25 cellular contexts compared by ENCODE assay signal in the genomic region with DNA sequence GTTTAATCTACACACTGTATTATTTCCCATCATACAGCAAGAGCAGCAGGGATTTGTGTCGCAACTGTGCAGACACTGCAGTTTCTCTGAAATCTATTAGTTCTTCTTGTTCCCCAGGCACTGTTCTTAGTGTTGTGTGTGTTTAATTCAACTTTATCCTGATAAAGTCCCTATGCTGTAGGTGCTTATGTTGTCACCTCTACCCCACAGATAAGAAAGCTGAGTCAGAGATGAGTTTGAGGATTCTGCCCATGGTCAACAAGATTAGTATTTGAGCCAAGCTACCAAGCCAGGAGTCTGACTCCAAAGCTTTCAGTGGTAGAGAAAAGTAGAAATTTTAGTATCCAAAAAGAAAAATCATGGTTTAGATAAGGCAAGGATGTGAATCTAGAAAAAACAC. TPM values are rescaled to one million over a fixed set of nuclear protein-coding genes. Genes with fewer than 3 reads are reported as not detected.
DNase-seq lines count a peak whose midpoint lies in the region; ATAC-seq, FAIRE-seq and TF ChIP-seq lines count a peak whose summit lies in the region.
"Had no signal": no experiment of that assay in that cellular context is flagged by ENCODE, and none has a peak within 500 bp of the region (broad histone marks: within the 10 kb centered on the region; RNA-seq: fewer than 3 reads in every experiment).

No MANE protein-coding gene starts in this region.

- H3K4me2 ChIP-seq in PC-3 (ENCODE audit: low read length), result peak overlapping the region; percentile 56
- peak overlapping the region; percentile 48 for H3K4me2 ChIP-seq in K562 (ENCODE audit: insufficient read depth, low read length)
- H3K4me2 ChIP-seq: BLaER1 had no signal

- H3K27me3 ChIP-seq in PC-3 (ENCODE audit: low read length), result no peaks in the 10 kb centered on the region
- H3K27me3 ChIP-seq in K562 (ENCODE audit: control insufficient read depth in 2 of 2, insufficient read depth in 2 of 2, low read length in 2 of 2), result no peaks in the 10 kb centered on the region; a peak in 1 of 5 replicates
- no peaks in the 10 kb centered on the region for H3K27me3 ChIP-seq in testis
- H3K27me3 ChIP-seq: BLaER1, MG63, SJCRH30 had no signal

- POLR2A ChIA-PET in PC-3 (lab: Charles Lee; ENCODE audit: unreplicated experiment), result no interaction called here
- POLR2A ChIA-PET in K562 (lab: Yijun Ruan, JAX), result interaction anchor here (1.0 kb wide), 1 partner anchor 11 kb away, joined by 3 read pairs; no protein-coding TSS in a partner anchor

- TF ChIP-seq CTCF in PC-3 (conservative IDR thresholded peaks at IDR 0.05; ENCODE audit: low read depth, low read length) (no peak), K562 (IDR thresholded peaks at IDR 0.05 in 2 of 3, conservative IDR thresholded peaks at IDR 0.05 in 1 of 3; ENCODE audit: insufficient read depth in 2 of 3, low read depth in 1 of 3, low read length in 3 of 3) (no peak), fibroblast of the aortic adventitia (IDR thresholded peaks at IDR 0.05; ENCODE audit: insufficient read depth, low read length) (no peak), testis (IDR thresholded peaks at IDR 0.05) (no peak)

- WGBS in K562 (ENCODE audit: insufficient coverage, low coverage, missing lambda C conversion rate), result 4% methylated on average over 1 of the region's 1 CpG
- WGBS in testis, 2 donors, result 92 to 97% methylated on average over 1 of the region's 1 CpG

- no peak for TF ChIP-seq EP300 in K562 (IDR thresholded peaks at IDR 0.05; ENCODE audit: low read length)

- peak; percentile 36 for DNase-seq in HT-29 (ENCODE audit: low spot score)
- peak; percentile 47 for DNase-seq in PC-3
- DNase-seq in K562 (ENCODE audit: extremely low read depth in 1 of 4, low spot score in 3 of 4), result peak in 1 of 4 experiments; percentile 31
- DNase-seq in fibroblast of the aortic adventitia (ENCODE audit: low read depth), result peak; percentile 47
- DNase-seq in NCI-H1694 treated with DMSO at 0.1 percent for 48 hours (lab: John Stamatoyannopoulos, UW), result no peak
- no peak for DNase-seq in testis
- DNase-seq in posterior vena cava (ENCODE audit: low spot score), result no peak
- DNase-seq: Calu3; CD8-positive, alpha-beta T cell; EL; IMR-90; Kasumi-1; MG63; NCI-H1105; NCI-H2081 treated with DMSO at 0.1 percent for 48 hours; NCI-H510A treated with DMSO at 0.1 percent for 48 hours; NCI-H774; SJCRH30 had no signal

- BruUV-seq in PC-3 (replicated peaks; lab: Mats Ljungman, UMichigan), result no TSS peak
- BruUV-seq in K562 (replicated peaks; lab: Mats Ljungman, UMichigan), result no TSS peak

- H3K9me2 ChIP-seq in PC-3 (replicated peaks; ENCODE audit: low read length), result no peaks in the 10 kb centered on the region

- H3F3A ChIP-seq in PC-3 (ENCODE audit: low read length, unreplicated experiment), result no peaks in the 10 kb centered on the region

- H3K9me1 ChIP-seq in K562 (ENCODE audit: control insufficient read depth, insufficient read depth, low read length), result no peaks in the 10 kb centered on the region

- intact Hi-C loops in PC-3 (cut with micrococcal nuclease) (no loop called here), K562 (cut with micrococcal nuclease) (no loop called here), testis (cut with DNase I; ENCODE audit: low total_unique reads) (no loop called here), posterior vena cava (cut with DNase I) (no loop called here)

- H3K27ac ChIP-seq in PC-3 (ENCODE audit: low read length) (peak overlapping the region; percentile 72), K562 (ENCODE audit: extremely low read depth, low read depth, low read length) (no peak overlapping the region), testis (no peak overlapping the region)
- H3K27ac ChIP-seq: BLaER1, SJCRH30 had no signal

- TF ChIP-seq POLR2A in K562 (conservative IDR thresholded peaks at IDR 0.05), result no peak
- no peak for TF ChIP-seq POLR2A in testis (IDR thresholded peaks at IDR 0.05)

- peak; percentile 49 for FAIRE-seq in K562 (lab: Jason Lieb, UNC)
- FAIRE-seq: GM12891 had no signal

- in situ Hi-C loops in K562 (cut with MboI), result no loop called here

- H2AFZ ChIP-seq in PC-3 (ENCODE audit: low read length), result no peak overlapping the region
- H2AFZ ChIP-seq in K562 (ENCODE audit: low read depth, low read length), result no peak overlapping the region

- H3K4me1 ChIP-seq in PC-3 (ENCODE audit: insufficient read depth, low read length) (peaks cover 43% of the 10 kb centered on the region), K562 (replicated peaks in 1 of 2; ENCODE audit: control insufficient read depth in 2 of 2, insufficient read depth in 2 of 2, low read length in 2 of 2) (peaks cover 0 to 17% of the 10 kb centered on the region in 2 experiments; a peak in 2 of 5 replicates), testis (no peaks in the 10 kb centered on the region)
- H3K4me1 ChIP-seq: BLaER1, SJCRH30 had no signal

- H3K79me2 ChIP-seq in PC-3 (ENCODE audit: low read length) (no peaks in the 10 kb centered on the region), K562 (ENCODE audit: control insufficient read depth, insufficient read depth, low read length) (no peaks in the 10 kb centered on the region)

- CTCF ChIA-PET in PC-3 (lab: Charles Lee) (interaction anchor here (0.5 to 1.1 kb wide), 5 partner anchors 18 to 178 kb away, joined by 3 to 7 read pairs (median 4); no protein-coding TSS in a partner anchor), K562 (lab: Yijun Ruan, JAX; ENCODE audit: low intra/inter-chr PET ratio) (no interaction called here)

- H3K36me3 ChIP-seq in PC-3 (ENCODE audit: low read depth, low read length), result no peaks in the 10 kb centered on the region
- no peaks in the 10 kb centered on the region for H3K36me3 ChIP-seq in K562 (ENCODE audit: control insufficient read depth, insufficient read depth, low read length)
- H3K36me3 ChIP-seq in testis (ENCODE audit: low read depth, missing control alignments), result no peaks in the 10 kb centered on the region
- H3K36me3 ChIP-seq: BLaER1, MG63, SJCRH30 had no signal

- H3K9ac ChIP-seq in PC-3 (ENCODE audit: low read length) (peak overlapping the region; percentile 48), K562 (ENCODE audit: insufficient read depth in 1 of 2, low read depth in 2 of 2, low read length in 2 of 2) (no peak overlapping the region)
- H3K9ac ChIP-seq: BLaER1 had no signal

- no peaks in the 10 kb centered on the region for H3K9me3 ChIP-seq in PC-3 (ENCODE audit: low read length)
- no peaks in the 10 kb centered on the region for H3K9me3 ChIP-seq in K562 (replicated peaks; ENCODE audit: control insufficient read depth, insufficient read depth, low read depth, low read length)
- no peaks in the 10 kb centered on the region for H3K9me3 ChIP-seq in testis
- H3K9me3 ChIP-seq: BLaER1, MG63, SJCRH30 had no signal

- H4K20me1 ChIP-seq in PC-3 (ENCODE audit: low read length), result no peaks in the 10 kb centered on the region
- no peaks in the 10 kb centered on the region for H4K20me1 ChIP-seq in K562 (replicated peaks; ENCODE audit: control insufficient read depth, insufficient read depth, low read length)
- H4K20me1 ChIP-seq: BLaER1 had no signal

- ATAC-seq in PC-3 (peak; percentile 25), K562 (peak; percentile 35; the same call in 1 of the 3 replicates), HG03469 (IDR thresholded peaks at IDR 0.05; ENCODE audit: unreplicated experiment) (no peak)
- ATAC-seq: CD8-positive, alpha-beta T cell; Panc1 had no signal

- H3K4me3 ChIP-seq in PC-3 (ENCODE audit: low read length) (no peak overlapping the region), K562 (no peak overlapping the region), fibroblast of the aortic adventitia (ENCODE audit: low read depth, low read length) (no peak overlapping the region), testis (no peak overlapping the region)
- H3K4me3 ChIP-seq: BLaER1, MG63, SJCRH30 had no signal

- no peak for TF ChIP-seq RAD21 in K562 (CRISPR knock-in tag; conservative IDR thresholded peaks at IDR 0.05 in 1 of 2, IDR thresholded peaks at IDR 0.05 in 1 of 2)

RNA-seq across cellular contexts. Expression of a gene that starts 22.4 kb away (rescaled TPM):
- 35.9 and 45.9 TPM in 2 replicates for total RNA-seq in HT-29 (2014; rRNA removed; shearing (Covaris generic))
- total RNA-seq in PC-3 (2014; rRNA removed) (30.5 and 48.2 TPM in 2 replicates), K562 (2014; rRNA removed) (10.4 and 11.3 TPM in 2 replicates), K562 (2014; rRNA removed; fragmentation: Illumina TruSeq; extraction: Trizol) (4.1 and 4.3 TPM in 2 replicates), K562 (2015; rRNA removed; fragmentation: Illumina TruSeq; extraction: Trizol) (1.5 and 2.1 TPM in 2 replicates), K562 (2021) (13.2 and 19.1 TPM in 2 replicates), fibroblast of the aortic adventitia (ENCODE audit: low replicate concordance) (11.0 and 15.2 TPM in 2 replicates), testis (10 to 100 TPM; 47.3 to 52.0 TPM), posterior vena cava (10 to 100 TPM; 11.9 to 33.5 TPM)
- 81.3 and 499 TPM in 2 replicates for total RNA-seq in K562 (2011; cell fraction: chromatin; rRNA removed; ENCODE audit: low replicate concordance)
- total RNA-seq in K562 (2011; cell fraction: nucleolus; rRNA removed), result 147 and 442 TPM in 2 replicates
- 112 and 171 TPM in 2 replicates for total RNA-seq in K562 (2011; cell fraction: nucleoplasm; rRNA removed)
- polyA plus RNA-seq in K562 (2011; rRNA removed) (108 and 123 TPM in 2 replicates), K562 (2014; fragmentation: Illumina TruSeq; extraction: Trizol) (7.6 and 10.7 TPM in 2 replicates), K562 (2014; fragmentation: Nextera tagmentation; extraction: Ambion mirVana) (1 to 10 TPM; 1.4 to 2.5 TPM), K562 (2014; rRNA removed) (12.0 and 16.3 TPM in 2 replicates), testis (ENCODE audit: insufficient read depth, low read depth, low replicate concordance) (38.1 TPM)
- polyA plus RNA-seq in K562 (2011; cell fraction: cytosol; rRNA removed), result 99.6 and 191 TPM in 2 replicates
- polyA plus RNA-seq in K562 (2011; cell fraction: nucleus; rRNA removed), result 516 and 1,081 TPM in 2 replicates
- polyA plus RNA-seq in K562 (2012), result 8.8 and 13.0 TPM in 2 replicates
- 56.3 and 87.3 TPM in 2 replicates for polyA minus RNA-seq in K562 (2011; rRNA and poly(A)+ RNA removed)
- 119 and 124 TPM in 2 replicates for polyA minus RNA-seq in K562 (2011; cell fraction: cytosol; rRNA and poly(A)+ RNA removed)
- polyA minus RNA-seq in K562 (2011; cell fraction: nucleus; rRNA and poly(A)+ RNA removed), result 75.4 and 113 TPM in 2 replicates

RNA-seq across cellular contexts. Expression of a gene that starts 53.1 kb away (rescaled TPM):
- 0.55 and 0.56 TPM in 2 replicates for total RNA-seq in HT-29 (2014; rRNA removed; shearing (Covaris generic))
- total RNA-seq in PC-3 (2014; rRNA removed) (0.63 and 1.4 TPM in 2 replicates), K562 (2014; rRNA removed) (0.04 and 0.36 TPM in 2 replicates), K562 (2014; rRNA removed; fragmentation: Illumina TruSeq; extraction: Trizol) (0.11 and 0.51 TPM in 2 replicates), K562 (2015; rRNA removed; fragmentation: Illumina TruSeq; extraction: Trizol) (0.04 and 0.11 TPM in 2 replicates), K562 (2021) (0.18 and 0.81 TPM in 2 replicates), fibroblast of the aortic adventitia (ENCODE audit: low replicate concordance) (0.08 TPM in 1 of 2 replicates, not detected in the other), testis (1 to 10 TPM; 2.2 to 4.5 TPM), posterior vena cava (not detected)
- 2.1 and 5.6 TPM in 2 replicates for total RNA-seq in K562 (2011; cell fraction: chromatin; rRNA removed; ENCODE audit: low replicate concordance)
- total RNA-seq in K562 (2011; cell fraction: nucleolus; rRNA removed), result 3.2 and 3.3 TPM in 2 replicates
- 2.2 and 2.7 TPM in 2 replicates for total RNA-seq in K562 (2011; cell fraction: nucleoplasm; rRNA removed)
- polyA plus RNA-seq in K562 (2011; rRNA removed) (0.08 and 0.37 TPM in 2 replicates), K562 (2014; fragmentation: Illumina TruSeq; extraction: Trizol) (0.25 and 0.26 TPM in 2 replicates), K562 (2014; fragmentation: Nextera tagmentation; extraction: Ambion mirVana) (under 1 TPM; 0.04 to 0.06 TPM), K562 (2014; rRNA removed) (0.22 and 0.32 TPM in 2 replicates), testis (ENCODE audit: insufficient read depth, low read depth, low replicate concordance) (2.6 TPM)
- 0.19 and 0.33 TPM in 2 replicates for polyA plus RNA-seq in K562 (2011; cell fraction: cytosol; rRNA removed)
- polyA plus RNA-seq in K562 (2011; cell fraction: nucleus; rRNA removed), result 3.7 and 4.0 TPM in 2 replicates
- polyA plus RNA-seq in K562 (2012), result 0.59 and 13.5 TPM in 2 replicates
- 0.36 and 0.46 TPM in 2 replicates for polyA minus RNA-seq in K562 (2011; rRNA and poly(A)+ RNA removed)
- not detected in 2 replicates for polyA minus RNA-seq in K562 (2011; cell fraction: cytosol; rRNA and poly(A)+ RNA removed)
- 0.89 and 0.94 TPM in 2 replicates for polyA minus RNA-seq in K562 (2011; cell fraction: nucleus; rRNA and poly(A)+ RNA removed)
- total RNA-seq: A673; CD8-positive, alpha-beta T cell; H4; HT1080; IMR-90; SJCRH30 had no signal

Comparison
In these comparisons a context has a peak if more than half of its experiments do, and no peak if none do; other contexts are left out.
1. DNase-seq: peak in HT-29 (single experiment), PC-3 (single experiment) and fibroblast of the aortic adventitia (single experiment); none in NCI-H1694 treated with DMSO at 0.1 percent for 48 hours (single experiment), testis (single experiment) and posterior vena cava (single experiment).